ENCODE assay signal across 17 cellular contexts in the genomic region with DNA sequence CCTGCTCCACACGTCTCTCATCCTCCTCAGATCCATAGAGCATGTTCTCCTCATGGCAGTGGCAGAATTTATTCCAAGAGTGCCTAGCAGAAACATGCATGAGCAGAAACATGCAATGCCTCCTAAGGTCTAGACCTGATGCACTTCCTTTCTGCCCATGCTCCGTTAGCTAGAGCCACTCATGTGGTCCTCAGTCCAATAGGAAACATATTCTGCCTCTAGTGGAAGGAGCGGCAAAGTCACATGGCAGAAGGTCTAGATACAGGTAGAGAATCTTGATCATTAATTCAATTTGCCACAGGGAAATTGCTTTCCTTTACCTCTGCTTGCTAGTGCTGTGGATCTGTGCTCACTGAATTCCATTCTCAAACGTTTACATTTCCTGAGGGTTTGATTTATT.
DNase-seq lines count a peak whose midpoint lies in the region; ATAC-seq and TF ChIP-seq lines count a peak whose summit lies in the region.
"Had no signal": no experiment of that assay in that cellular context is flagged by ENCODE, and none has a peak within 500 bp of the region (broad histone marks: within the 10 kb centered on the region; RNA-seq: fewer than 3 reads in every experiment).

No MANE protein-coding gene starts in this region.

- peak overlapping the region; percentile 63; the same call in 1 of the 2 replicates for H2AFZ ChIP-seq in GM23338
- H2AFZ ChIP-seq in HCT116 (ENCODE audit: low read depth, low read length, poor library complexity, severe bottlenecking), result no peak overlapping the region

- H3K9me3 ChIP-seq in HCT116 (ENCODE audit: control insufficient read depth in 1 of 2, insufficient read depth in 1 of 2, low read depth in 1 of 2, low read length in 2 of 2) (no peaks in the 10 kb centered on the region), esophagus muscularis mucosa (peaks cover 0 to 7% (median 0%) of the 10 kb centered on the region in 4 donors), stomach (peaks cover 0 to 10% (median 4%) of the 10 kb centered on the region in 4 donors), prostate gland (no peaks in the 10 kb centered on the region)
- H3K9me3 ChIP-seq: A549, BE2C had no signal

- H3K4me3 Mint-ChIP-seq in GM23338 (no peak overlapping the region), WTC11 (no peak overlapping the region)
- H3K4me3 Mint-ChIP-seq: CD8-positive, alpha-beta T cell had no signal

- H3K9me3 Mint-ChIP-seq in GM23338 (peaks cover 14% of the 10 kb centered on the region; the same call in 2 of the 3 replicates), WTC11 (peaks cover 10% of the 10 kb centered on the region)
- H3K9me3 Mint-ChIP-seq: CD8-positive, alpha-beta T cell had no signal

- DNase-seq in GM23338 (ENCODE audit: low spot score) (no peak), HCT116 (ENCODE audit: low read depth, low spot score) (no peak), WTC11 (ENCODE audit: low spot score) (no peak), esophagus muscularis mucosa (ENCODE audit: extremely low spot score) (peak; percentile 55), stomach (no peak), prostate gland (ENCODE audit: low spot score) (no peak)
- DNase-seq: BE2C; CD8-positive, alpha-beta T cell; COR-L47; DMS153; GF-D8; HCEC 1CT; IMR-90 had no signal

- H3K27ac ChIP-seq in GM23338 (ENCODE audit: low read depth), result no peak overlapping the region
- H3K27ac ChIP-seq in HCT116 (ENCODE audit: low read depth, low read length), result no peak overlapping the region
- H3K27ac ChIP-seq in esophagus muscularis mucosa (replicated peaks in 1 of 4), result no peak overlapping the region
- H3K27ac ChIP-seq in stomach, result no peak overlapping the region
- H3K27ac ChIP-seq in prostate gland, result no peak overlapping the region
- H3K27ac ChIP-seq: A549, C4-2B had no signal

- H3K79me2 ChIP-seq in GM23338 (replicated peaks; ENCODE audit: insufficient read depth) (no peaks in the 10 kb centered on the region), HCT116 (ENCODE audit: insufficient read depth, low read length) (no peaks in the 10 kb centered on the region)

- no peak overlapping the region for H3K4me2 ChIP-seq in GM23338
- no peak overlapping the region for H3K4me2 ChIP-seq in HCT116 (ENCODE audit: low read length)
- H3K4me2 ChIP-seq: A549 had no signal

- H3K9ac ChIP-seq in HCT116 (ENCODE audit: low read length), result no peak overlapping the region

- no peaks in the 10 kb centered on the region for H3K36me3 ChIP-seq in GM23338 (ENCODE audit: insufficient read depth)
- H3K36me3 ChIP-seq in HCT116 (ENCODE audit: control insufficient read depth in 1 of 2, insufficient read depth in 2 of 2, low read length in 2 of 2), result no peaks in the 10 kb centered on the region
- H3K36me3 ChIP-seq in esophagus muscularis mucosa, result no peaks in the 10 kb centered on the region
- no peaks in the 10 kb centered on the region for H3K36me3 ChIP-seq in stomach
- H3K36me3 ChIP-seq in prostate gland, result no peaks in the 10 kb centered on the region

- no peaks in the 10 kb centered on the region; the same call in 2 of the 3 replicates for H3K4me1 Mint-ChIP-seq in GM23338
- peaks cover 9% of the 10 kb centered on the region; the same call in 1 of the 2 replicates for H3K4me1 Mint-ChIP-seq in WTC11

- TF ChIP-seq EP300 in esophagus muscularis mucosa (IDR thresholded peaks at IDR 0.05) (no peak), stomach (IDR thresholded peaks at IDR 0.05) (no peak)

- H3K4me1 ChIP-seq in GM23338 (ENCODE audit: insufficient read depth) (no peaks in the 10 kb centered on the region), HCT116 (ENCODE audit: control insufficient read depth in 1 of 2, insufficient read depth in 2 of 2, low read length in 2 of 2) (no peaks in the 10 kb centered on the region), esophagus muscularis mucosa (no peaks in the 10 kb centered on the region), stomach (no peaks in the 10 kb centered on the region), prostate gland (replicated peaks) (no peaks in the 10 kb centered on the region)
- H3K4me1 ChIP-seq: A549, BE2C had no signal

- RAD21 ChIA-PET in HCT116 (lab: Charles Lee; ENCODE audit: low non-redundant PET in 1 of 2, low total read pairs in 2 of 2, uncharacterized antibody in 2 of 2, unreplicated experiment in 2 of 2), result no interaction called here

- H4K20me1 ChIP-seq in GM23338 (replicated peaks; ENCODE audit: insufficient read depth) (no peaks in the 10 kb centered on the region), HCT116 (ENCODE audit: insufficient read depth) (no peaks in the 10 kb centered on the region)

- intact Hi-C loops in HCT116 (cut with micrococcal nuclease), result no loop called here
- intact Hi-C loops in esophagus muscularis mucosa (cut with DNase I), result no loop called here
- intact Hi-C loops in stomach (cut with DNase I; ENCODE audit: low total_unique reads), result no loop called here
- intact Hi-C loops in prostate gland (cut with DNase I), result no loop called here

- H3K4me3 ChIP-seq in GM23338, result no peak overlapping the region
- H3K4me3 ChIP-seq in HCT116 (replicated peaks in 1 of 2; ENCODE audit: low read depth in 1 of 2, low read length in 2 of 2), result no peak overlapping the region
- H3K4me3 ChIP-seq in esophagus muscularis mucosa, result no peak overlapping the region
- no peak overlapping the region for H3K4me3 ChIP-seq in stomach
- no peak overlapping the region for H3K4me3 ChIP-seq in prostate gland
- H3K4me3 ChIP-seq: A549 had no signal

- POLR2A ChIA-PET in HCT116 (lab: Charles Lee) (no interaction called here), WTC11 (lab: Charles Lee) (no interaction called here)

- BruUV-seq in HCT116 (replicated peaks; lab: Mats Ljungman, UMichigan), result no TSS peak

- H3K27me3 Mint-ChIP-seq in GM23338 (ENCODE audit: insufficient read depth, low read depth, poor library complexity) (peaks cover 2% of the 10 kb centered on the region), WTC11 (ENCODE audit: low read depth) (no peaks in the 10 kb centered on the region; the same call in 1 of the 2 replicates)

- H3K36me3 Mint-ChIP-seq in GM23338 (ENCODE audit: low read depth) (peaks cover 9% of the 10 kb centered on the region), WTC11 (peaks cover 8% of the 10 kb centered on the region)
- H3K36me3 Mint-ChIP-seq: CD8-positive, alpha-beta T cell had no signal

- TF ChIP-seq POLR2A in HCT116 (IDR thresholded peaks at IDR 0.05; ENCODE audit: borderline replicate concordance, extremely low read depth, insufficient read depth, insufficient read length), result no peak
- no peak for TF ChIP-seq POLR2A in esophagus muscularis mucosa (IDR thresholded peaks at IDR 0.05; ENCODE audit: low read depth)
- TF ChIP-seq POLR2A in stomach (IDR thresholded peaks at IDR 0.05), result no peak
- TF ChIP-seq POLR2A in prostate gland (IDR thresholded peaks at IDR 0.05), result no peak

- TF ChIP-seq RAD21 in HCT116 (IDR thresholded peaks at IDR 0.05; ENCODE audit: low read depth), result no peak

- H3K9me2 ChIP-seq in GM23338 (ENCODE audit: insufficient read depth) (no peaks in the 10 kb centered on the region), HCT116 (ENCODE audit: insufficient read depth) (no peaks in the 10 kb centered on the region)

- TF ChIP-seq CTCF in GM23338 (conservative IDR thresholded peaks at IDR 0.05; ENCODE audit: low read depth in 2 of 2) (peak; percentile 10 to 18; a peak in 1 of 4 replicates), HCT116 (IDR thresholded peaks at IDR 0.05 in 2 of 3, conservative IDR thresholded peaks at IDR 0.05 in 1 of 3; ENCODE audit: borderline replicate concordance in 1 of 3, insufficient read depth in 1 of 3, low read depth in 2 of 3, low read length in 2 of 3) (peak in 1 of 3 experiments; percentile 23; a peak in 1 of 6 replicates), WTC11 (IDR thresholded peaks at IDR 0.05) (no peak), esophagus muscularis mucosa (IDR thresholded peaks at IDR 0.05) (no peak), stomach (IDR thresholded peaks at IDR 0.05) (no peak), prostate gland (IDR thresholded peaks at IDR 0.05) (no peak)

- 84% methylated on average over 4 of the region's 4 CpGs for WGBS in esophagus muscularis mucosa
- 77 to 84% (median 81%) methylated on average over 4 of the region's 4 CpGs for WGBS in stomach, 5 donors
- 77% methylated on average over 4 of the region's 4 CpGs for WGBS in prostate gland

- ATAC-seq in GM23338 (peak; percentile 51), HCT116 (peak; percentile 86), WTC11 (peak; percentile 50), HG03139 (IDR thresholded peaks at IDR 0.05; ENCODE audit: unreplicated experiment) (no peak), HG03342 (IDR thresholded peaks at IDR 0.05; ENCODE audit: unreplicated experiment) (no peak)
- ATAC-seq: CD8-positive, alpha-beta T cell had no signal

- H3K27me3 ChIP-seq in GM23338 (ENCODE audit: insufficient read depth) (no peaks in the 10 kb centered on the region), HCT116 (ENCODE audit: insufficient read depth, low read length) (no peaks in the 10 kb centered on the region), esophagus muscularis mucosa (no peaks in the 10 kb centered on the region), stomach (no peaks in the 10 kb centered on the region), prostate gland (replicated peaks; ENCODE audit: insufficient read depth) (no peaks in the 10 kb centered on the region)
- H3K27me3 ChIP-seq: BE2C had no signal

- H3K27ac Mint-ChIP-seq in GM23338, result no peak overlapping the region
- no peak overlapping the region for H3K27ac Mint-ChIP-seq in WTC11
- H3K27ac Mint-ChIP-seq: CD8-positive, alpha-beta T cell had no signal

- no peaks in the 10 kb centered on the region for H3F3A ChIP-seq in GM23338 (replicated peaks; ENCODE audit: low read depth)

- CTCF ChIA-PET in HCT116 (lab: Charles Lee) (no interaction called here), WTC11 (lab: Charles Lee) (interaction anchor here (1.1 kb wide), 1 partner anchor 132 kb away, joined by 3 read pairs; no protein-coding TSS in a partner anchor)

TF ChIP-seq in GM23338, 12 proteins besides CTCF, POLR2A, EP300 and RAD21 (continues in another document):
- TF ChIP-seq ZNF331 (CRISPR knock-in tag; IDR thresholded peaks at IDR 0.05; ENCODE audit: low read depth), result no peak

TF ChIP-seq in HCT116, 20 proteins besides CTCF, POLR2A, EP300 and RAD21:
- no peak for TF ChIP-seq EZH2phosphoT487 (IDR thresholded peaks at IDR 0.05; ENCODE audit: borderline replicate concordance)
- TF ChIP-seq ZFX (IDR thresholded peaks at IDR 0.05), result no peak
- TF ChIP-seq SP1 (IDR thresholded peaks at IDR 0.05; ENCODE audit: low read depth), result no peak
- TF ChIP-seq, protein P1, sequence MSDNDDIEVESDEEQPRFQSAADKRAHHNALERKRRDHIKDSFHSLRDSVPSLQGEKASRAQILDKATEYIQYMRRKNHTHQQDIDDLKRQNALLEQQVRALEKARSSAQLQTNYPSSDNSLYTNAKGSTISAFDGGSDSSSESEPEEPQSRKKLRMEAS (IDR thresholded peaks at IDR 0.05), result no peak

TF ChIP-seq in WTC11, 78 proteins besides CTCF, POLR2A, EP300 and RAD21 (continues in another document):
- TF ChIP-seq ZNF219 (CRISPR knock-in tag; IDR thresholded peaks at IDR 0.05; ENCODE audit: borderline replicate concordance), result no peak
- no peak for TF ChIP-seq JAZF1 (CRISPR knock-in tag; IDR thresholded peaks at IDR 0.05)
- no peak for TF ChIP-seq KAT7 (CRISPR knock-in tag; IDR thresholded peaks at IDR 0.05; ENCODE audit: borderline replicate concordance)
- TF ChIP-seq SP1 (CRISPR knock-in tag; conservative IDR thresholded peaks at IDR 0.05), result no peak
- TF ChIP-seq ZNF423 (CRISPR knock-in tag; IDR thresholded peaks at IDR 0.05), result no peak
- no peak for TF ChIP-seq JUN (CRISPR knock-in tag; IDR thresholded peaks at IDR 0.05)

Comparison
In these comparisons a context has a peak if more than half of its experiments do, and no peak if none do; other contexts are left out.
1. ATAC-seq: peak in GM23338 (single experiment), HCT116 (single experiment) and WTC11 (single experiment); none in HG03139 (single experiment) and HG03342 (single experiment).
2. CTCF ChIP-seq: peak in GM23338 (2 of 2); none in WTC11 (single experiment), esophagus muscularis mucosa (0 of 3), stomach (0 of 7) and prostate gland (0 of 4).